ENCODE assay signal across 22 cellular contexts in the genomic region with DNA sequence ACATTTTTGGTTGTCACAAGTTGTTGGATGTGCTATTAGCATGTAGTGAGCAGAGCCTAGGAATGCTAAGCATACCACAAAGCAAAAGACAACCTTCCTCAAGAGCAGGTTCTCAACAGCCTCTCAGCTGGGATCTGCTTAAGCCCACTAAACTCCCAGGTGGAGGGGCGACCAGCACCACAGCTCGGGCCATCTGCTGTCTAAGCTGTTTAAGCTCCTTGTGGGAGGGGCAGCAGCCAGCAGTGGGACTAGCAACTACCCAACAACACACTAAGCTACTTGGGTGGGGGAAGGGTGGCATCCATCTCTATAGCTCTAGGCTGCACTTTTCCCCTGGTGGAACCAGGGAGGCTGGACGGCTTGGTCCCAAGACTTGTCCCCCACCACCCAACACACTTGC.
"Had no signal": no experiment of that assay in that cellular context is flagged by ENCODE, and none has a peak within 500 bp of the region (broad histone marks: within the 10 kb centered on the region; RNA-seq: fewer than 3 reads in every experiment).

No MANE protein-coding gene starts in this region.

- H3K4me1 ChIP-seq: psoas muscle, sigmoid colon, tibial nerve, upper lobe of left lung had no signal

- DNase-seq: cortex of kidney; effector CD4-positive, alpha-beta T cell; head of caudate nucleus; mucosa of descending colon; naive B cell; occipital lobe; ovary; psoas muscle; right cardiac atrium; sigmoid colon; stimulated activated CD4-positive, alpha-beta T cell treated with anti-CD3 and anti-CD28 coated beads, Interleukin-4, amount 100 ng/mL, for 4 hours; upper lobe of left lung had no signal

- H3K4me3 ChIP-seq: lung, mucosa of descending colon, ovary, psoas muscle, sigmoid colon, thoracic aorta, tibial nerve, upper lobe of left lung had no signal

- H3K27ac Mint-ChIP-seq: memory B cell; naive B cell; nephron; stimulated activated memory B cell treated with anti-CD40 and anti-IgM and Interleukin-4, amounts not matched to agents 10 μg/mL and 1 μg/mL and 100 μg/mL, for 72 hours; stimulated activated naive CD8-positive, alpha-beta T cell treated with anti-CD3 and anti-CD28 coated beads, Interleukin-15, Interleukin-2, amounts not matched to agents 100 ng/mL and 50 ng/mL, for 24 hours had no signal

- ATAC-seq: left lobe of liver; mucosa of descending colon; psoas muscle; right cardiac atrium; stimulated activated memory B cell treated with anti-CD40 and anti-IgM and Interleukin-4, amounts not matched to agents 10 μg/mL and 1 μg/mL and 100 μg/mL, for 72 hours had no signal

- H3K36me3 Mint-ChIP-seq: memory B cell; naive B cell; stimulated activated memory B cell treated with anti-CD40 and anti-IgM and Interleukin-4, amounts not matched to agents 10 μg/mL and 1 μg/mL and 100 μg/mL, for 72 hours had no signal

- H3K27ac ChIP-seq: ovary, psoas muscle, sigmoid colon, thoracic aorta, tibial nerve, upper lobe of left lung had no signal

- FAIRE-seq: keratinocyte, urothelium cell line had no signal

- H3K4me1 Mint-ChIP-seq: memory B cell; naive B cell; nephron; stimulated activated memory B cell treated with anti-CD40 and anti-IgM and Interleukin-4, amounts not matched to agents 10 μg/mL and 1 μg/mL and 100 μg/mL, for 72 hours had no signal

- H3K4me3 Mint-ChIP-seq: memory B cell; naive B cell; nephron; stimulated activated memory B cell treated with anti-CD40 and anti-IgM and Interleukin-4, amounts not matched to agents 10 μg/mL and 1 μg/mL and 100 μg/mL, for 72 hours; stimulated activated naive CD8-positive, alpha-beta T cell treated with anti-CD3 and anti-CD28 coated beads, Interleukin-15, Interleukin-2, amounts not matched to agents 100 ng/mL and 50 ng/mL, for 24 hours had no signal

- H3K9me3 ChIP-seq: mucosa of descending colon, ovary, thoracic aorta had no signal

- H3K27me3 ChIP-seq: ovary, sigmoid colon, tibial nerve, upper lobe of left lung had no signal

- H3K36me3 ChIP-seq: ovary, sigmoid colon, thoracic aorta, tibial nerve, upper lobe of left lung had no signal

- H3K27me3 Mint-ChIP-seq: memory B cell; naive B cell; stimulated activated memory B cell treated with anti-CD40 and anti-IgM and Interleukin-4, amounts not matched to agents 10 μg/mL and 1 μg/mL and 100 μg/mL, for 72 hours; stimulated activated naive CD8-positive, alpha-beta T cell treated with anti-CD3 and anti-CD28 coated beads, Interleukin-15, Interleukin-2, amounts not matched to agents 100 ng/mL and 50 ng/mL, for 24 hours had no signal
